10 cellular contexts compared by ENCODE assay signal in genomic region chr1:95742591-95743089, GRCh38.
DNase-seq lines count a peak whose midpoint lies in the region; TF ChIP-seq lines count a peak whose summit lies in the region.
"Had no signal": no experiment of that assay in that cellular context is flagged by ENCODE, and none has a peak within 500 bp of the region (broad histone marks: within the 10 kb centered on the region; RNA-seq: fewer than 3 reads in every experiment).

No MANE protein-coding gene starts in this region.

- no peaks in the 10 kb centered on the region for H3K4me1 ChIP-seq in PC-9 (replicated peaks; ENCODE audit: insufficient read depth)
- H3K4me1 ChIP-seq in left ventricle myocardium inferior = no peaks in the 10 kb centered on the region

- H3K27ac ChIP-seq in PC-9 (no peak overlapping the region), left ventricle myocardium inferior (replicated peaks) (no peak overlapping the region)

- H4K20me1 ChIP-seq in PC-9 (ENCODE audit: insufficient read depth) = no peaks in the 10 kb centered on the region

- 0 out of 2 replicates have a peak, but pooled peaks cover 3% of the 10 kb centered on the region for H3K9me2 ChIP-seq in PC-9 (ENCODE audit: insufficient read depth)

- no peak overlapping the region for H2AFZ ChIP-seq in PC-9

- H3K4me2 ChIP-seq in PC-9 = peak overlapping the region; percentile 6; the same call in 1 of the 2 replicates

- BruUV-seq in PC-9 (replicated peaks; lab: Mats Ljungman, UMichigan) = no TSS peak

- no peaks in the 10 kb centered on the region for H3K9me3 ChIP-seq in PC-9 (ENCODE audit: insufficient read depth, low read depth)
- H3K9me3 ChIP-seq in left ventricle myocardium inferior (replicated peaks) = peaks cover 52% of the 10 kb centered on the region

- CTCF ChIA-PET in PC-9 (lab: Charles Lee) = no interaction called here

- H3K27me3 ChIP-seq in PC-9 (ENCODE audit: insufficient read depth, low read depth) (no peaks in the 10 kb centered on the region), left ventricle myocardium inferior (ENCODE audit: low read depth) (no peaks in the 10 kb centered on the region)

- intact Hi-C loops in PC-9 (cut with micrococcal nuclease; ENCODE audit: unreplicated experiment) (no loop called here), left ventricle myocardium inferior (cut with micrococcal nuclease) (no loop called here)

- no peaks in the 10 kb centered on the region for H3K79me2 ChIP-seq in PC-9 (ENCODE audit: low read depth)

- DNase-seq in DMS 273 (lab: John Stamatoyannopoulos, UW; ENCODE audit: unreplicated experiment) (peak; percentile 68), HK-2 (ENCODE audit: unreplicated experiment) (peak; percentile 8), PC-9 (peak in 1 of 2 experiments; percentile 60), left ventricle myocardium inferior (peak; percentile 21), NCI-H1092 (lab: John Stamatoyannopoulos, UW) (no peak), dermis blood vessel endothelial cell (no peak), SHP77 (lab: John Stamatoyannopoulos, UW) (no peak), hippocampal formation (lab: John Stamatoyannopoulos, UW) (no peak)
- DNase-seq: CD4-positive, alpha-beta T cell; naive thymus-derived CD8-positive, alpha-beta T cell had no signal

- no peaks in the 10 kb centered on the region for H3K36me3 ChIP-seq in PC-9 (ENCODE audit: low read depth)
- no peaks in the 10 kb centered on the region for H3K36me3 ChIP-seq in left ventricle myocardium inferior

- TF ChIP-seq CTCF in PC-9 (conservative IDR thresholded peaks at IDR 0.05) (no peak), left ventricle myocardium inferior (IDR thresholded peaks at IDR 0.05; ENCODE audit: borderline replicate concordance) (no peak)

- no peak overlapping the region for H3K4me3 ChIP-seq in PC-9
- H3K4me3 ChIP-seq in left ventricle myocardium inferior = no peak overlapping the region

- no peaks in the 10 kb centered on the region for H3F3A ChIP-seq in PC-9 (ENCODE audit: insufficient read depth, low read depth)

- POLR2A ChIA-PET in PC-9 (lab: Charles Lee; ENCODE audit: unreplicated experiment) = no interaction called here

Comparison
In these comparisons a context has a peak if more than half of its experiments do, and no peak if none do; other contexts are left out.
1. DNase-seq: peak in DMS 273 (single experiment), HK-2 (single experiment) and left ventricle myocardium inferior (single experiment); none in NCI-H1092 (single experiment), dermis blood vessel endothelial cell (single experiment), SHP77 (0 of 2) and hippocampal formation (0 of 2).